2 cellular contexts compared by ENCODE assay signal in genomic region chr20:53753880-53754459, GRCh38.
TF ChIP-seq lines count a peak whose summit lies in the region.

No MANE protein-coding gene starts in this region.

TF ChIP-seq in SK-N-SH, 30 proteins besides CTCF, POLR2A, EP300 and RAD21 (continued from another document):
- TF ChIP-seq REST (IDR thresholded peaks at IDR 0.05; ENCODE audit: low read depth, low read length): no peak
- TF ChIP-seq TAF1 (IDR thresholded peaks at IDR 0.05; ENCODE audit: borderline replicate concordance, low read depth, low read length): no peak
- no peak for TF ChIP-seq ZBTB33 (IDR thresholded peaks at IDR 0.05; ENCODE audit: borderline replicate concordance, low read depth)
- TF ChIP-seq SMC3 (IDR thresholded peaks at IDR 0.05; ENCODE audit: low read depth, low read length): no peak
- no peak for TF ChIP-seq RXRA (IDR thresholded peaks at IDR 0.05; ENCODE audit: borderline replicate concordance, low read depth)
- TF ChIP-seq IRF3 (IDR thresholded peaks at IDR 0.05; ENCODE audit: low read depth, low read length): no peak
- TF ChIP-seq MAX (IDR thresholded peaks at IDR 0.05; ENCODE audit: low read depth): no peak
- TF ChIP-seq RFX5 (IDR thresholded peaks at IDR 0.05; ENCODE audit: low read length): no peak
- TF ChIP-seq NRF1 (IDR thresholded peaks at IDR 0.05; ENCODE audit: low read depth, low read length): no peak
- no peak for TF ChIP-seq TCF12 (IDR thresholded peaks at IDR 0.05)
- TF ChIP-seq RCOR1 (IDR thresholded peaks at IDR 0.05; ENCODE audit: low read length): no peak
- no peak for TF ChIP-seq MXI1 (IDR thresholded peaks at IDR 0.05; ENCODE audit: low read depth, low read length)
- no peak for TF ChIP-seq FOSL2 (IDR thresholded peaks at IDR 0.05; ENCODE audit: borderline replicate concordance, low read depth)
TF ChIP-seq in SK-N-SH: peak in this region for 0.

TF ChIP-seq in SK-N-SH treated with all-trans-retinoic acid at 6 μM for 48 hours, 23 proteins besides CTCF, POLR2A, EP300 and RAD21 (continued from another document):
- no peak for TF ChIP-seq PATZ1 (CRISPR knock-in tag; IDR thresholded peaks at IDR 0.05; ENCODE audit: borderline replicate concordance)
- TF ChIP-seq ZNF8 (CRISPR knock-in tag; IDR thresholded peaks at IDR 0.05): no peak
- no peak for TF ChIP-seq ARNTL (CRISPR knock-in tag; IDR thresholded peaks at IDR 0.05; ENCODE audit: borderline replicate concordance, low read depth)
- TF ChIP-seq OSR1 (CRISPR knock-in tag; IDR thresholded peaks at IDR 0.05): no peak
